20 cellular contexts compared by ENCODE assay signal in the genomic region with DNA sequence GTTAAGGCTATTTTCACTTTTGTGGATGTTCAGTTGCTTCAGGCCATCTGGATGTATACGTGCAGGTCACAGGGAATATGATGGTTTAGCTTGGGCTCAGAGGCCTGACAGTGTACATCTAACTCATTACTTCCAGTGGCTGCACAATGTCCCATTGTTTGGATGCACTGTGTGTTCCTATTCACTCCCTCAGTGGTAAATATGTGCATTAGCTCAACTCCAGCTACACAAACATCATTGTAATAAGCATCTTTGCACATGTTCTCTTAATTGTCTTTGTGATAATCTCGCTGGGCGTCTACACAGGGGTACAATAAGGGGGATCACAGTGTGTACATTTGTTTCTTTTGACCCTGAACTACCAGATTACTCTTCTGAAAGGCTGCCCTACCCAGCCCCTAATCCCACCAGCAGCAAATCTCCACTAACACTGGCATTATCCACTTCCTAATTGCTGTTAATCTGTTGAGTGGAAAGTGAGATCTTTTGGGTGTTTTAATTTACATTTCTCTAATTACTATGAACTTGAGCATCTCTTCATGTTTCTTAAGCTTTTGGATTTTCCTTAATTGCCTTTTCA. TPM values are rescaled to one million over a fixed set of nuclear protein-coding genes. Genes with fewer than 3 reads are reported as not detected.
DNase-seq lines count a peak whose midpoint lies in the region; ATAC-seq and TF ChIP-seq lines count a peak whose summit lies in the region.
"Had no signal": no experiment of that assay in that cellular context is flagged by ENCODE, and none has a peak within 500 bp of the region (broad histone marks: within the 10 kb centered on the region; RNA-seq: fewer than 3 reads in every experiment).

No MANE protein-coding gene starts in this region.

- no peaks in the 10 kb centered on the region for H3K36me3 ChIP-seq in mucosa of descending colon (ENCODE audit: low read depth)
- H3K36me3 ChIP-seq: spleen, uterus had no signal

- H3K4me1 Mint-ChIP-seq in T-helper 2 cell treated with Interferon-gamma antibody and Interleukin-4, amounts not matched to agents 5 μg/mL and 100 μg/mL, for 36 hours (ENCODE audit: low read depth), result no peaks in the 10 kb centered on the region
- H3K4me1 Mint-ChIP-seq: mesothelial cell of epicardium, nephron progenitor cell had no signal

- DNase-seq in Ammon's horn (ENCODE audit: low spot score) (peak; percentile 88), NCI-H1417 treated with DMSO at 0.1 percent for 48 hours (lab: John Stamatoyannopoulos, UW) (peak; percentile 10), SK-MEL-5 (ENCODE audit: low read depth, low spot score) (peak; percentile 85), mucosa of descending colon (no peak)
- no peak for DNase-seq in T-helper 2 cell treated with Interferon-gamma antibody and Interleukin-4, amounts not matched to agents 5 μg/mL and 100 μg/mL, for 36 hours (ENCODE audit: low spot score)
- DNase-seq in central memory CD4-positive, alpha-beta T cell, result no peak
- DNase-seq: activated CD4-positive, alpha-beta T cell treated with anti-CD3 and anti-CD28 coated beads for 4 hours; effector memory CD4-positive, alpha-beta T cell; HFFc6; IMR-90; NCI-H1436; NCI-H446; nephron progenitor cell; spleen; uterus had no signal

- peaks cover 7% of the 10 kb centered on the region for H3K27me3 Mint-ChIP-seq in T-helper 2 cell treated with Interferon-gamma antibody and Interleukin-4, amounts not matched to agents 5 μg/mL and 100 μg/mL, for 36 hours (ENCODE audit: low read depth)

- in situ Hi-C loops in SK-MEL-5 (cut with HindIII; ENCODE audit: low pct_unique_long_range_greater_than_20kb, low sequenced_read_pairs), result no loop called here

- ATAC-seq in mucosa of descending colon, result peak; percentile 23
- ATAC-seq in GM21723 (IDR thresholded peaks at IDR 0.05; ENCODE audit: unreplicated experiment), result no peak
- ATAC-seq in HG03025 (IDR thresholded peaks at IDR 0.05; ENCODE audit: low FRiP score, unreplicated experiment), result no peak
- ATAC-seq: Right ventricle myocardium inferior had no signal

- H3K27ac Mint-ChIP-seq in T-helper 2 cell treated with Interferon-gamma antibody and Interleukin-4, amounts not matched to agents 5 μg/mL and 100 μg/mL, for 36 hours, result no peak overlapping the region
- H3K27ac Mint-ChIP-seq: activated naive CD8-positive, alpha-beta T cell; HFFc6; mesothelial cell of epicardium; nephron progenitor cell had no signal

- H3K9me3 Mint-ChIP-seq in T-helper 2 cell treated with Interferon-gamma antibody and Interleukin-4, amounts not matched to agents 5 μg/mL and 100 μg/mL, for 36 hours, result no peaks in the 10 kb centered on the region
- H3K9me3 Mint-ChIP-seq: HFFc6 had no signal

- H3K4me3 ChIP-seq in mucosa of descending colon, result no peak overlapping the region
- H3K4me3 ChIP-seq: spleen, uterus had no signal

- peaks cover 2% of the 10 kb centered on the region for H3K36me3 Mint-ChIP-seq in T-helper 2 cell treated with Interferon-gamma antibody and Interleukin-4, amounts not matched to agents 5 μg/mL and 100 μg/mL, for 36 hours (ENCODE audit: low read depth)
- H3K36me3 Mint-ChIP-seq: mesothelial cell of epicardium had no signal

- TF ChIP-seq CTCF in mucosa of descending colon (IDR thresholded peaks at IDR 0.05), result no peak

- H3K9me3 ChIP-seq in mucosa of descending colon, result no peaks in the 10 kb centered on the region
- H3K9me3 ChIP-seq: uterus had no signal

- intact Hi-C loops in mucosa of descending colon (cut with DNase I, micrococcal nuclease), result no loop called here

- no peak overlapping the region for H3K4me3 Mint-ChIP-seq in T-helper 2 cell treated with Interferon-gamma antibody and Interleukin-4, amounts not matched to agents 5 μg/mL and 100 μg/mL, for 36 hours
- H3K4me3 Mint-ChIP-seq: activated naive CD8-positive, alpha-beta T cell; HFFc6; mesothelial cell of epicardium; nephron progenitor cell had no signal

- no peaks in the 10 kb centered on the region for H3K4me1 ChIP-seq in mucosa of descending colon (ENCODE audit: low read depth)
- H3K4me1 ChIP-seq: spleen, uterus had no signal

RNA-seq across cellular contexts. Expression of gene POLE4, which starts 56.1 kb away (rescaled TPM):
- 77.4 and 116 TPM in 2 replicates for total RNA-seq in SK-MEL-5 (2014; rRNA removed; shearing (Covaris generic))
- 39.2 and 72.5 TPM in 2 replicates for polyA plus RNA-seq in SK-MEL-5 (2015; cell fraction: cytosol; rRNA removed)
- 7.5 and 13.3 TPM in 2 replicates for polyA plus RNA-seq in SK-MEL-5 (2015; cell fraction: nucleus; rRNA removed)
- 10 to 100 TPM; 48.5 to 72.9 (median 70.5) TPM for total RNA-seq in mucosa of descending colon

Comparison
In these comparisons a context has a peak if more than half of its experiments do, and no peak if none do; other contexts are left out.
1. DNase-seq: peak in Ammon's horn (single experiment), NCI-H1417 treated with DMSO at 0.1 percent for 48 hours (single experiment) and SK-MEL-5 (single experiment); none in mucosa of descending colon (0 of 3), T-helper 2 cell treated with Interferon-gamma antibody and Interleukin-4, amounts not matched to agents 5 μg/mL and 100 μg/mL, for 36 hours (single experiment) and central memory CD4-positive, alpha-beta T cell (single experiment).